In the genomic region with DNA sequence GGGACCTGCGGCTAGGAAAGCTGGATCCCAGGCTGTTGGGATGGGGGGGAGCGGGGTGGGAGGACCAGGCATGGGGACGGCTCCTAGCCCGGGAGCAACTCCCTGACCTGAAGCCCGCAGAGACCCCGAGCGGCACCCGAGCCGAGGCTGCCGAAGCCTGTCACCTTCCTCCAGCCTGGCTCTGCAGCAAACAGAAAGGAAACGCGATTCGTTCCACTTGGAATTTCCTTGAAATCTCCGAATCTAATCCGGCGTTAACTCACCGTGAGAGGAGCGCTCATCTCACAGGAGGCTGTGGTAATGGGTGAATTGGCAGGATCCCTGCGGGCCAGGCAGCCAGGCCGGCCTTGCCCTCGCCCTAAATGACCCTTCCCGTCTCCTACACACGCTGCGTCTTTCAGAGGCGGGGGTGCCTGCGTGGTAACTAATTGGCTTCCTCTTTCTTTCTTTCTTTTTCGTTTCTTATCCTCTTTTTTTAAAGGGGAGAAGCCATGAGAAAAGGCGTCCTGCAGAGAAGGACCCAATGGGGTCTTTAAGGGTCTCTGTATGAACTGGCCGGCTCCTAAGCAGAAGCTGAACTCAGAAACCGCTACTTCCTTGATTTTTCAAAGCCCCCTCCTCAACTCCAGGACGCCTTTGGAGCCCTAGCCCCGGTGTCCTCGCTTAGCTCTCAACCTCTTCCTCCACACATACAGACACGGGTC, we compare ENCODE assay signal across 9 cellular contexts. TPM values are rescaled to one million over a fixed set of nuclear protein-coding genes. Genes with fewer than 3 reads are reported as not detected.
DNase-seq lines count a peak whose midpoint lies in the region; ATAC-seq, FAIRE-seq and TF ChIP-seq lines count a peak whose summit lies in the region.
"Had no signal": no experiment of that assay in that cellular context is flagged by ENCODE, and none has a peak within 500 bp of the region (broad histone marks: within the 10 kb centered on the region; RNA-seq: fewer than 3 reads in every experiment).

No MANE protein-coding gene starts in this region.

- H3K27me3 Mint-ChIP-seq in CD8-positive, alpha-beta T cell (ENCODE audit: low read depth) = peaks cover 72% of the 10 kb centered on the region
- H3K27me3 Mint-ChIP-seq in natural killer cell treated with Interleukin-12 subunit alpha and Interleukin-12 subunit beta and Interleukin-15 and Interleukin-18, amount 100 ng/mL, for 72 hours = peaks cover 45 to 64% of the 10 kb centered on the region in 2 donors

- POLR2A ChIA-PET in CD8-positive, alpha-beta T cell (lab: Charles Lee) = interaction anchor here (1.0 to 1.3 kb wide), 2 partner anchors 54 to 121 kb away, joined by 3 to 4 read pairs; no protein-coding TSS in a partner anchor

- peaks cover 54% of the 10 kb centered on the region for H3K4me1 ChIP-seq in CD8-positive, alpha-beta T cell (ENCODE audit: insufficient read depth, low read length)

- no peak for TF ChIP-seq CTCF in CD8-positive, alpha-beta T cell (IDR thresholded peaks at IDR 0.05)
- no peak for TF ChIP-seq CTCF in astrocyte of the cerebellum (IDR thresholded peaks at IDR 0.05; ENCODE audit: low read depth, low read length, missing control alignments)

- H3K36me3 Mint-ChIP-seq in CD8-positive, alpha-beta T cell = no peaks in the 10 kb centered on the region
- no peaks in the 10 kb centered on the region for H3K36me3 Mint-ChIP-seq in natural killer cell treated with Interleukin-12 subunit alpha and Interleukin-12 subunit beta and Interleukin-15 and Interleukin-18, amount 100 ng/mL, for 72 hours

- peaks cover 72% of the 10 kb centered on the region for H3K27me3 ChIP-seq in CD8-positive, alpha-beta T cell (ENCODE audit: insufficient read depth, low read length)
- peaks cover 82% of the 10 kb centered on the region for H3K27me3 ChIP-seq in H7 (ENCODE audit: control insufficient read depth, insufficient read depth, low read length)

- DNase-seq in CD8-positive, alpha-beta T cell = no peak
- DNase-seq in H7 = peak; percentile 73
- DNase-seq in astrocyte of the cerebellum (ENCODE audit: low read depth) = no peak
- DNase-seq in natural killer cell treated with Interleukin-12 subunit alpha and Interleukin-12 subunit beta and Interleukin-15 and Interleukin-18, amount 100 ng/mL, for 72 hours (ENCODE audit: low spot score) = peak; percentile 39
- no peak for DNase-seq in frontal cortex (ENCODE audit: low spot score in 2 of 2)
- no peak for DNase-seq in cerebellar cortex (ENCODE audit: low spot score)
- DNase-seq: activated CD8-positive, alpha-beta memory T cell treated with anti-CD3 and anti-CD28 coated beads for 24 hours had no signal

- FAIRE-seq in frontal cortex (lab: Jason Lieb, UNC) = no peak

- H3K9me3 ChIP-seq in CD8-positive, alpha-beta T cell (ENCODE audit: low read length) = no peaks in the 10 kb centered on the region

- H3K4me1 Mint-ChIP-seq in CD8-positive, alpha-beta T cell (ENCODE audit: low read depth) = peaks cover 41% of the 10 kb centered on the region
- H3K4me1 Mint-ChIP-seq in natural killer cell treated with Interleukin-12 subunit alpha and Interleukin-12 subunit beta and Interleukin-15 and Interleukin-18, amount 100 ng/mL, for 72 hours (ENCODE audit: low read depth in 2 of 2) = peaks cover 12 to 14% of the 10 kb centered on the region in 2 donors

- CTCF ChIA-PET in CD8-positive, alpha-beta T cell (lab: Charles Lee) = no interaction called here

- in situ Hi-C loops in astrocyte of the cerebellum (cut with HindIII; ENCODE audit: low sequenced_read_pairs) = no loop called here

- no peak overlapping the region for H3K27ac Mint-ChIP-seq in CD8-positive, alpha-beta T cell
- H3K27ac Mint-ChIP-seq in natural killer cell treated with Interleukin-12 subunit alpha and Interleukin-12 subunit beta and Interleukin-15 and Interleukin-18, amount 100 ng/mL, for 72 hours = no peak overlapping the region

- H3K36me3 ChIP-seq in CD8-positive, alpha-beta T cell (ENCODE audit: insufficient read depth, low read length) = no peaks in the 10 kb centered on the region
- no peaks in the 10 kb centered on the region for H3K36me3 ChIP-seq in H7 (replicated peaks; ENCODE audit: control insufficient read depth, insufficient read depth, low read length)

- peak overlapping the region; percentile 75 for H3K4me3 Mint-ChIP-seq in CD8-positive, alpha-beta T cell
- peak overlapping the region; percentile 56 for H3K4me3 Mint-ChIP-seq in natural killer cell treated with Interleukin-12 subunit alpha and Interleukin-12 subunit beta and Interleukin-15 and Interleukin-18, amount 100 ng/mL, for 72 hours

- intact Hi-C loops in CD8-positive, alpha-beta T cell (cut with DNase I, micrococcal nuclease) = loop anchor here in 1 of 2 experiments (2.0 to 5.0 kb wide), 2 partner anchors 55 to 768 kb away; a partner anchor contains a TSS

- H3K9me3 Mint-ChIP-seq in CD8-positive, alpha-beta T cell = no peaks in the 10 kb centered on the region
- no peaks in the 10 kb centered on the region for H3K9me3 Mint-ChIP-seq in natural killer cell treated with Interleukin-12 subunit alpha and Interleukin-12 subunit beta and Interleukin-15 and Interleukin-18, amount 100 ng/mL, for 72 hours

- peak overlapping the region; percentile 49 for H3K4me3 ChIP-seq in CD8-positive, alpha-beta T cell (ENCODE audit: low read depth, low read length)
- H3K4me3 ChIP-seq in H7 (ENCODE audit: insufficient read depth, low read depth, low read length) (peak overlapping the region; percentile 42; the same call in 1 of the 2 replicates), astrocyte of the cerebellum (ENCODE audit: low read depth, low read length) (peak overlapping the region; percentile 12)

- ATAC-seq in CD8-positive, alpha-beta T cell = no peak
- ATAC-seq in natural killer cell treated with Interleukin-12 subunit alpha and Interleukin-12 subunit beta and Interleukin-15 and Interleukin-18, amount 100 ng/mL, for 72 hours = no peak
- ATAC-seq in GM21717 (IDR thresholded peaks at IDR 0.05; ENCODE audit: unreplicated experiment) (no peak), HG02642 (IDR thresholded peaks at IDR 0.05; ENCODE audit: poor library complexity, unreplicated experiment) (no peak)

- H3K27ac ChIP-seq in CD8-positive, alpha-beta T cell (ENCODE audit: low read depth, low read length) = no peak overlapping the region

RNA-seq across cellular contexts. Expression of a gene that starts 8.5 kb away (rescaled TPM):
- 1 to 10 TPM; 1.9 to 2.3 TPM for total RNA-seq in CD8-positive, alpha-beta T cell
- total RNA-seq in H7 (2014; rRNA removed; shearing (Covaris generic)) = 1.7 and 4.7 TPM in 2 replicates
- total RNA-seq in natural killer cell treated with Interleukin-12 subunit alpha and Interleukin-12 subunit beta and Interleukin-15 and Interleukin-18, amount 100 ng/mL, for 72 hours = 1 to 10 TPM in 1 of 2 donors, under 1 TPM in 1; 0.29 to 2.1 TPM
- total RNA-seq in frontal cortex = not detected

Comparison
In these comparisons a context has a peak if more than half of its experiments do, and no peak if none do; other contexts are left out.
1. DNase-seq: peak in H7 (single experiment) and natural killer cell treated with Interleukin-12 subunit alpha and Interleukin-12 subunit beta and Interleukin-15 and Interleukin-18, amount 100 ng/mL, for 72 hours (single experiment); none in CD8-positive, alpha-beta T cell (0 of 7), astrocyte of the cerebellum (single experiment), frontal cortex (0 of 2) and cerebellar cortex (single experiment).
2. Peak in every context shown above with its lines, with median percentiles within 50 percentile points of each other: H3K4me3 ChIP-seq.